Comparison of ENCODE assay signal across 17 cellular contexts in the genomic region with DNA sequence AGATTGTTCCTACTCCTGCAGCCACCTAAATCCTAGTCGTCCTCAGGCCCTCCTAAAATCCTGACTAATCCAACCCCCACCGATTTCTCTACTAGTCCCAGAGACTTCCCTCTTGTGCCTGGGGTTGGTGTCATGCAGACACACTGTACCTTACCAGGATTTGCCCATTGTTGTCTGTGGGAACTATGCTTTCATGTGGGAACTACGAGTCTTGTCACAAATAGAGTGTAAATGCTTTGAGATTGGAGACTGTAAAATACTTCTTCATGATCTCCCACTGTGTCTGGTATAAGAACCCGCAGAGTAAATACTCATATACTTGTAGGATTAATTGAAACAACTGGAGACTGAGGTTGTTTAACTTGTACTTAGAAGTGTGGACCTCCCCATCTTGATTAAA. TPM values are rescaled to one million over a fixed set of nuclear protein-coding genes. Genes with fewer than 3 reads are reported as not detected.
DNase-seq lines count a peak whose midpoint lies in the region; TF ChIP-seq lines count a peak whose summit lies in the region.
"Had no signal": no experiment of that assay in that cellular context is flagged by ENCODE, and none has a peak within 500 bp of the region (broad histone marks: within the 10 kb centered on the region; RNA-seq: fewer than 3 reads in every experiment).

No MANE protein-coding gene starts in this region.

- intact Hi-C loops in thyroid gland (cut with DNase I): no loop called here

- no peak for TF ChIP-seq POLR2A in thyroid gland (IDR thresholded peaks at IDR 0.05)

- peaks cover 25% of the 10 kb centered on the region for H3K79me1 ChIP-seq in mesenchymal stem cell (replicated peaks; ENCODE audit: low read length, poor library complexity, severe bottlenecking)

- H3K4ac ChIP-seq in mesenchymal stem cell (ENCODE audit: low read depth in 1 of 2, low read length in 2 of 2): no peak overlapping the region

- no peak overlapping the region for H2BK15ac ChIP-seq in mesenchymal stem cell (ENCODE audit: low read depth, poor library complexity, severe bottlenecking)

- peaks cover 15% of the 10 kb centered on the region for H3K4me1 ChIP-seq in mesenchymal stem cell (ENCODE audit: control insufficient read depth, insufficient read depth, low read depth, low read length)
- H3K4me1 ChIP-seq in thyroid gland: peaks cover 38 to 57% of the 10 kb centered on the region in 2 donors

- peak; percentile 17 for DNase-seq in DMS53 (lab: John Stamatoyannopoulos, UW)
- DNase-seq in DMS53 treated with DMSO at 0.1 percent for 48 hours (lab: John Stamatoyannopoulos, UW; ENCODE audit: unreplicated experiment): no peak
- DNase-seq in caudate nucleus (lab: John Stamatoyannopoulos, UW): no peak
- DNase-seq in mesenchymal stem cell: no peak
- no peak for DNase-seq in thyroid gland
- DNase-seq in SKM-1 treated with dmso at 0.1 percent for 144 hours (lab: John Stamatoyannopoulos, UW; ENCODE audit: unreplicated experiment): no peak
- DNase-seq in T1000 (lab: John Stamatoyannopoulos, UW): no peak
- no peak for DNase-seq in midbrain (lab: John Stamatoyannopoulos, UW)
- DNase-seq: activated CD4-positive, CD25-positive, alpha-beta regulatory T cell; activated gamma-delta T cell treated with Interleukin-2 at 50 U/mL for 16 hours; aorta; EL; NCI-H187 treated with DMSO at 0.1 percent for 48 hours; NCI-H526; stimulated activated CD4-positive, alpha-beta T cell treated with anti-CD3 and anti-CD28 coated beads, Interleukin-1b, Interleukin-23, amount 100 ng/mL, for 48 hours; T-cell had no signal

- H3K9me3 ChIP-seq in mesenchymal stem cell (ENCODE audit: control insufficient read depth, low read length) (no peaks in the 10 kb centered on the region), thyroid gland (no peaks in the 10 kb centered on the region)

- H4K8ac ChIP-seq in mesenchymal stem cell (ENCODE audit: low read length): no peak overlapping the region

- no peak overlapping the region for H3K14ac ChIP-seq in mesenchymal stem cell (ENCODE audit: low read length in 2 of 2)

- H3K23ac ChIP-seq in mesenchymal stem cell (ENCODE audit: low read length in 2 of 2): no peak overlapping the region

- H3K27ac ChIP-seq in caudate nucleus (ENCODE audit: low read depth, low read length) (peak overlapping the region; percentile 27), mesenchymal stem cell (ENCODE audit: low read length, poor library complexity, severe bottlenecking) (peak overlapping the region; percentile 1), thyroid gland (peak overlapping the region; percentile 7 to 49 (median 48))
- H3K27ac ChIP-seq: 22Rv1 had no signal

- no peak overlapping the region for H3K4me3 ChIP-seq in mesenchymal stem cell (ENCODE audit: insufficient read depth in 1 of 2, low read depth in 1 of 2, low read length in 2 of 2)
- no peak overlapping the region for H3K4me3 ChIP-seq in thyroid gland (replicated peaks in 1 of 3)

- WGBS in mesenchymal stem cell: 52% methylated on average over 2 of the region's 4 CpGs
- WGBS in thyroid gland, 2 donors: 51% methylated on average over 4 of the region's 4 CpGs

- no peak overlapping the region for H3K4me2 ChIP-seq in mesenchymal stem cell (ENCODE audit: low read length, poor library complexity, severe bottlenecking)

- no peak overlapping the region for H4K91ac ChIP-seq in mesenchymal stem cell (ENCODE audit: low read length)

- no peak overlapping the region for H2AK5ac ChIP-seq in mesenchymal stem cell (ENCODE audit: low read length, severe bottlenecking)

- no peak for TF ChIP-seq CTCF in thyroid gland (IDR thresholded peaks at IDR 0.05)

- H3K36me3 ChIP-seq in mesenchymal stem cell (ENCODE audit: control insufficient read depth in 1 of 2, insufficient read depth in 2 of 2, low read depth in 1 of 2, low read length in 2 of 2): peaks cover 0 to 7% of the 10 kb centered on the region in 2 experiments
- no peaks in the 10 kb centered on the region for H3K36me3 ChIP-seq in thyroid gland

- no peak overlapping the region for H2BK5ac ChIP-seq in mesenchymal stem cell (ENCODE audit: low read depth, low read length, poor library complexity, severe bottlenecking)

- H3K27me3 ChIP-seq in mesenchymal stem cell (ENCODE audit: control insufficient read depth in 1 of 2, insufficient read depth in 1 of 2, low read length in 2 of 2): no peaks in the 10 kb centered on the region
- H3K27me3 ChIP-seq in thyroid gland: no peaks in the 10 kb centered on the region

- H2BK12ac ChIP-seq in mesenchymal stem cell (ENCODE audit: low read length in 2 of 2): no peak overlapping the region

- no peak overlapping the region for H3K9ac ChIP-seq in mesenchymal stem cell (ENCODE audit: low read length)

- H2AFZ ChIP-seq in mesenchymal stem cell (ENCODE audit: low read depth, low read length): no peak overlapping the region

- no peak overlapping the region for H3K18ac ChIP-seq in mesenchymal stem cell (ENCODE audit: low read depth in 1 of 2, low read length in 2 of 2)

- no peak overlapping the region for H2BK120ac ChIP-seq in mesenchymal stem cell (ENCODE audit: low read depth, low read length)

RNA-seq across cellular contexts. Expression of a gene that starts 11.2 kb away (rescaled TPM):
- polyA plus RNA-seq in mesenchymal stem cell (2013, experiment 1 of 2): 10.6 TPM
- 10.8 TPM for polyA plus RNA-seq in mesenchymal stem cell (2013, experiment 2 of 2)
- total RNA-seq in thyroid gland: 10 to 100 TPM in 1 of 4 donors, 1 to 10 TPM in 3; 5.2 to 10.6 (median 7.1) TPM
